12 cellular contexts compared by ENCODE assay signal in genomic region chr5:171483453-171484177, GRCh38.
DNase-seq lines count a peak whose midpoint lies in the region; ATAC-seq, FAIRE-seq and TF ChIP-seq lines count a peak whose summit lies in the region.
"Had no signal": no experiment of that assay in that cellular context is flagged by ENCODE, and none has a peak within 500 bp of the region (broad histone marks: within the 10 kb centered on the region; RNA-seq: fewer than 3 reads in every experiment).

No MANE protein-coding gene starts in this region.

- WGBS in mesendoderm (ENCODE audit: extremely low coverage, insufficient coverage, low lambda C conversion rate): no CpG with 5 or more reads among the region's 25 CpGs
- WGBS in testis, 2 donors: 54% methylated on average over 8 to 25 of the region's 25 CpGs
- WGBS in mammary epithelial cell (ENCODE audit: low coverage, missing lambda C conversion rate): 83% methylated on average over 14 of the region's 25 CpGs

- CTCF ChIA-PET in mammary epithelial cell (lab: Charles Lee; ENCODE audit: low non-redundant PET): no interaction called here

- H3K4me3 ChIP-seq in MG63 (no peak overlapping the region), fibroblast of lung (replicated peaks in 1 of 4; ENCODE audit: control extremely low read depth in 1 of 4, insufficient read depth in 1 of 4, low read depth in 3 of 4, low read length in 4 of 4) (no peak overlapping the region), mesendoderm (ENCODE audit: low read length) (no peak overlapping the region), testis (no peak overlapping the region), mammary epithelial cell (replicated peaks in 1 of 3; ENCODE audit: insufficient read depth in 1 of 3, low read depth in 2 of 3, low read length in 3 of 3) (no peak overlapping the region)
- H3K4me3 ChIP-seq: BLaER1 had no signal

- H2AK5ac ChIP-seq in mesendoderm (ENCODE audit: low read length): no peak overlapping the region

- H2AFZ ChIP-seq in fibroblast of lung (ENCODE audit: low read length): no peak overlapping the region
- no peak overlapping the region for H2AFZ ChIP-seq in mammary epithelial cell (ENCODE audit: low read depth, low read length)

- H2BK120ac ChIP-seq in mesendoderm (ENCODE audit: low read depth, low read length): no peak overlapping the region

- H3K9ac ChIP-seq in fibroblast of lung (ENCODE audit: insufficient read depth, low read length) (no peak overlapping the region), mesendoderm (ENCODE audit: low read length) (no peak overlapping the region), mammary epithelial cell (ENCODE audit: insufficient read depth, low read length) (no peak overlapping the region)
- H3K9ac ChIP-seq: BLaER1 had no signal

- DNase-seq in MG63 (peak; percentile 41), fibroblast of lung (ENCODE audit: low read depth in 2 of 2) (peak; percentile 86 to 94), mesendoderm (no peak), testis (peak; percentile 80), DMS153 (lab: John Stamatoyannopoulos, UW) (no peak), H54 (ENCODE audit: insufficient read length, low spot score) (no peak), mammary epithelial cell (no peak)
- DNase-seq: activated gamma-delta T cell, GDM1, NCI-H1105 treated with DMSO at 0.1 percent for 48 hours had no signal

- no peak overlapping the region for H2BK5ac ChIP-seq in mesendoderm (ENCODE audit: low read length)

- TF ChIP-seq POLR2A in testis (IDR thresholded peaks at IDR 0.05) (no peak), H54 (IDR thresholded peaks at IDR 0.05; ENCODE audit: low read depth, low read length) (no peak)

- peak overlapping the region; percentile 22 for H3K56ac ChIP-seq in mesendoderm (ENCODE audit: low read length)

- H4K20me1 ChIP-seq in fibroblast of lung (ENCODE audit: control insufficient read depth, extremely low read depth, insufficient read depth, low read length) (no peaks in the 10 kb centered on the region), mammary epithelial cell (ENCODE audit: insufficient read depth, low read length) (no peaks in the 10 kb centered on the region)
- H4K20me1 ChIP-seq: BLaER1 had no signal

- H3K79me1 ChIP-seq in mesendoderm (ENCODE audit: low read length): no peaks in the 10 kb centered on the region

- intact Hi-C loops in testis (cut with DNase I; ENCODE audit: low total_unique reads) (no loop called here), mammary epithelial cell (cut with micrococcal nuclease) (loop anchor here (1.0 to 5.0 kb wide), 4 partner anchors 123 to 424 kb away; no protein-coding TSS in a partner anchor)

- no peak overlapping the region for H3K27ac ChIP-seq in fibroblast of lung (ENCODE audit: insufficient read depth, low read length)
- no peak overlapping the region for H3K27ac ChIP-seq in mesendoderm (ENCODE audit: low read depth, low read length)
- H3K27ac ChIP-seq in testis: peak overlapping the region in 1 of 2 donors; percentile 66
- no peak overlapping the region for H3K27ac ChIP-seq in mammary epithelial cell (ENCODE audit: insufficient read depth, low read depth, low read length)
- H3K27ac ChIP-seq: BLaER1 had no signal

- dilution Hi-C loops in mammary epithelial cell (cut with HindIII; ENCODE audit: low sequenced_read_pairs): no loop called here

- TF ChIP-seq CTCF in fibroblast of lung (conservative IDR thresholded peaks at IDR 0.05 in 1 of 2, IDR thresholded peaks at IDR 0.05 in 1 of 2; ENCODE audit: low read depth in 1 of 2, low read length in 2 of 2): no peak
- no peak for TF ChIP-seq CTCF in testis (IDR thresholded peaks at IDR 0.05)
- no peak for TF ChIP-seq CTCF in mammary epithelial cell (conservative IDR thresholded peaks at IDR 0.05 in 1 of 2, IDR thresholded peaks at IDR 0.05 in 1 of 2; ENCODE audit: extremely low read depth in 1 of 2, insufficient read depth in 1 of 2, low read depth in 1 of 2, low read length in 2 of 2)

- no peak overlapping the region for H3K23ac ChIP-seq in mesendoderm (ENCODE audit: low read length)

- peaks cover 2% of the 10 kb centered on the region for H3K4me1 ChIP-seq in fibroblast of lung (ENCODE audit: control insufficient read depth, extremely low read depth, insufficient read depth, low read length)
- H3K4me1 ChIP-seq in mesendoderm (ENCODE audit: control insufficient read depth, low read depth, low read length): peaks cover 5% of the 10 kb centered on the region
- no peaks in the 10 kb centered on the region for H3K4me1 ChIP-seq in testis
- H3K4me1 ChIP-seq in mammary epithelial cell (ENCODE audit: insufficient read depth, low read length): no peaks in the 10 kb centered on the region

- H2BK15ac ChIP-seq in mesendoderm (replicated peaks; ENCODE audit: low read depth): no peak overlapping the region

- no peak for ATAC-seq in HG03025 (IDR thresholded peaks at IDR 0.05; ENCODE audit: low FRiP score, unreplicated experiment)

- no peaks in the 10 kb centered on the region for H3K36me3 ChIP-seq in MG63
- no peaks in the 10 kb centered on the region for H3K36me3 ChIP-seq in fibroblast of lung (ENCODE audit: control insufficient read depth, insufficient read depth, low read length)
- H3K36me3 ChIP-seq in mesendoderm (ENCODE audit: control insufficient read depth, insufficient read depth, low read length): no peaks in the 10 kb centered on the region
- H3K36me3 ChIP-seq in testis (ENCODE audit: low read depth, missing control alignments): no peaks in the 10 kb centered on the region
- H3K36me3 ChIP-seq in mammary epithelial cell (ENCODE audit: insufficient read depth, low read length): no peaks in the 10 kb centered on the region
- H3K36me3 ChIP-seq: BLaER1 had no signal

- no peaks in the 10 kb centered on the region for H3K79me2 ChIP-seq in fibroblast of lung (ENCODE audit: control insufficient read depth, insufficient read depth, low read length)
- no peaks in the 10 kb centered on the region for H3K79me2 ChIP-seq in mesendoderm (ENCODE audit: control insufficient read depth, insufficient read depth, low read length)
- H3K79me2 ChIP-seq in mammary epithelial cell (ENCODE audit: insufficient read depth, low read length): no peaks in the 10 kb centered on the region

- H3K27me3 ChIP-seq in MG63 (no peaks in the 10 kb centered on the region), fibroblast of lung (ENCODE audit: control insufficient read depth, insufficient read depth, low read length) (peaks cover 7% of the 10 kb centered on the region), mesendoderm (ENCODE audit: insufficient read depth, low read length, poor library complexity) (no peaks in the 10 kb centered on the region), testis (no peaks in the 10 kb centered on the region), mammary epithelial cell (ENCODE audit: insufficient read depth, low read length) (no peaks in the 10 kb centered on the region)
- H3K27me3 ChIP-seq: BLaER1 had no signal

- H3K9me3 ChIP-seq in MG63: no peaks in the 10 kb centered on the region
- no peaks in the 10 kb centered on the region for H3K9me3 ChIP-seq in fibroblast of lung (ENCODE audit: control insufficient read depth, insufficient read depth, low read depth, low read length)
- no peaks in the 10 kb centered on the region for H3K9me3 ChIP-seq in testis
- H3K9me3 ChIP-seq in mammary epithelial cell (replicated peaks; ENCODE audit: insufficient read depth, low read length): no peaks in the 10 kb centered on the region
- H3K9me3 ChIP-seq: BLaER1 had no signal

- no peak overlapping the region for H3K18ac ChIP-seq in mesendoderm (ENCODE audit: low read length)

- no peak overlapping the region for H3K4ac ChIP-seq in mesendoderm (ENCODE audit: low read depth, low read length)

- in situ Hi-C loops in mammary epithelial cell (cut with MboI; ENCODE audit: low sequenced_read_pairs in 2 of 2): no loop called here

- H4K8ac ChIP-seq in mesendoderm (ENCODE audit: low read depth, low read length): no peak overlapping the region

- FAIRE-seq in H54 (lab: Jason Lieb, UNC): no peak

- no peak overlapping the region for H4K5ac ChIP-seq in mesendoderm (ENCODE audit: low read length)

- H3K4me2 ChIP-seq in fibroblast of lung (ENCODE audit: extremely low read depth, insufficient read depth, low read length): no peak overlapping the region
- no peak overlapping the region for H3K4me2 ChIP-seq in mesendoderm (ENCODE audit: low read length)
- no peak overlapping the region for H3K4me2 ChIP-seq in mammary epithelial cell (ENCODE audit: insufficient read depth, low read depth, low read length)
- H3K4me2 ChIP-seq: BLaER1 had no signal

- no TSS peak for BruUV-seq in mammary epithelial cell (replicated peaks; lab: Mats Ljungman, UMichigan)

Comparison
In these comparisons a context has a peak if more than half of its experiments do, and no peak if none do; other contexts are left out.
1. DNase-seq: peak in MG63 (single experiment), fibroblast of lung (2 of 2) and testis (single experiment); none in mesendoderm (single experiment), DMS153 (single experiment), H54 (single experiment) and mammary epithelial cell (single experiment).